ENCODE assay signal across 8 cellular contexts in genomic region chr21:31730687-31731111, GRCh38. TPM values are rescaled to one million over a fixed set of nuclear protein-coding genes. Genes with fewer than 3 reads are reported as not detected.
DNase-seq lines count a peak whose midpoint lies in the region; ATAC-seq and TF ChIP-seq lines count a peak whose summit lies in the region.

No MANE protein-coding gene starts in this region.

- H3K4me3 Mint-ChIP-seq in endodermal cell: no peak overlapping the region

- no peaks in the 10 kb centered on the region for H3K9me3 ChIP-seq in endodermal cell (ENCODE audit: control insufficient read depth, low read length)
- H3K9me3 ChIP-seq in muscle layer of colon (ENCODE audit: low read length): no peaks in the 10 kb centered on the region

- 0% methylated on average over 7 to 17 of the region's 17 CpGs for WGBS in endodermal cell (ENCODE audit: insufficient coverage in 1 of 2, insufficient read length in 1 of 2), 2 experiments

- peaks cover 13% of the 10 kb centered on the region for H3K36me3 Mint-ChIP-seq in endodermal cell (ENCODE audit: low read depth)

- peaks cover 4% of the 10 kb centered on the region for H3K27me3 Mint-ChIP-seq in endodermal cell (ENCODE audit: insufficient read depth)

- H3K4me1 Mint-ChIP-seq in endodermal cell: peaks cover 5% of the 10 kb centered on the region

- H3K4me3 ChIP-seq in endodermal cell (ENCODE audit: low read length) (peak overlapping the region; percentile 83), muscle layer of colon (ENCODE audit: low read depth in 1 of 2, low read length in 2 of 2) (peak overlapping the region; percentile 82 to 89)

- H3K27ac Mint-ChIP-seq in endodermal cell: peak overlapping the region; percentile 88

- no peak for TF ChIP-seq CTCF in endodermal cell (conservative IDR thresholded peaks at IDR 0.05)

- peak overlapping the region; percentile 67 for H3K27ac ChIP-seq in endodermal cell (ENCODE audit: low read depth, low read length)
- peak overlapping the region; percentile 90 for H3K27ac ChIP-seq in muscle layer of colon (ENCODE audit: low read depth, low read length)

- intact Hi-C loops in Right ventricle myocardium superior (cut with DNase I) (no loop called here), Right ventricle myocardium inferior (cut with DNase I) (loop anchor here (5.0 kb wide), 1 partner anchor 68 kb away; no protein-coding TSS in a partner anchor)

- H3K27me3 ChIP-seq in endodermal cell (ENCODE audit: control insufficient read depth, insufficient read depth, low read length, poor library complexity, severe bottlenecking) (no peaks in the 10 kb centered on the region), muscle layer of colon (ENCODE audit: control insufficient read depth in 1 of 2, insufficient read depth in 2 of 2, low read length in 2 of 2) (no peaks in the 10 kb centered on the region)

- H3K9ac ChIP-seq in endodermal cell (ENCODE audit: extremely low read depth, low read length, poor library complexity, severe bottlenecking): peak overlapping the region; percentile 80
- peak overlapping the region; percentile 68 for H3K9ac ChIP-seq in muscle layer of colon (ENCODE audit: low read length)

- ATAC-seq in Right ventricle myocardium superior (ENCODE audit: poor library complexity) (peak; percentile 7), Right ventricle myocardium inferior (no peak), HG03571 (IDR thresholded peaks at IDR 0.05; ENCODE audit: unreplicated experiment) (no peak), HG03439 (IDR thresholded peaks at IDR 0.05; ENCODE audit: unreplicated experiment) (no peak)

- H3K4me1 ChIP-seq in endodermal cell (ENCODE audit: control insufficient read depth, insufficient read depth, low read length) (peaks cover 5% of the 10 kb centered on the region), muscle layer of colon (ENCODE audit: insufficient read depth, low read length) (peaks cover 40% of the 10 kb centered on the region)

- peaks cover 10% of the 10 kb centered on the region for H3K36me3 ChIP-seq in endodermal cell (ENCODE audit: control insufficient read depth, insufficient read depth, low read length)
- no peaks in the 10 kb centered on the region for H3K36me3 ChIP-seq in muscle layer of colon (ENCODE audit: insufficient read depth, low read length)

- no peak for DNase-seq in Right ventricle myocardium superior
- DNase-seq in Right ventricle myocardium inferior (ENCODE audit: missing footprints): no peak
- DNase-seq in endodermal cell: peak; percentile 88
- DNase-seq in AML-193 (lab: John Stamatoyannopoulos, UW): no peak

- H3K9me3 Mint-ChIP-seq in endodermal cell: no peaks in the 10 kb centered on the region

TF ChIP-seq in PFSK-1, 5 proteins besides CTCF, POLR2A, EP300 and RAD21:
- TF ChIP-seq REST (IDR thresholded peaks at IDR 0.05; ENCODE audit: insufficient read depth in 1 of 2, low read depth in 2 of 2, low read length in 2 of 2) (no peak), SIN3A (IDR thresholded peaks at IDR 0.05; ENCODE audit: borderline replicate concordance, insufficient read depth, low read length) (no peak), TAF1 (IDR thresholded peaks at IDR 0.05; ENCODE audit: borderline replicate concordance, insufficient read depth, low read length) (peak; percentile 21; the same call in 1 of the 2 replicates), FOXP2 (optimal IDR thresholded peaks at IDR 0.05; ENCODE audit: borderline replicate concordance, extremely low read depth, extremely low read length, insufficient read depth) (no peak)

RNA-seq across cellular contexts. Expression of gene SCAF4, which starts 1.2 kb away (rescaled TPM):
- 15.4 TPM for total RNA-seq in Right ventricle myocardium superior
- total RNA-seq in Right ventricle myocardium inferior: 15.9 TPM
- polyA plus RNA-seq in PFSK-1 (2012; ENCODE audit: insufficient read length, low read depth): 33.2 TPM
- total RNA-seq in endodermal cell: 10 to 100 TPM; 61.3 to 67.8 TPM
- 50.3 TPM for polyA plus RNA-seq in endodermal cell (2013, experiment 1 of 2)
- polyA plus RNA-seq in endodermal cell (2013, experiment 2 of 2): 43.0 TPM
